1 cellular context compared by ENCODE assay signal in genomic region chr15:44711089-44711355, GRCh38.
TF ChIP-seq lines count a peak whose summit lies in the region.

Gene PATL2, minus strand, starts transcription at chr15:44711323. Its CDS starts 34,833 bp downstream, at chr15:44676490.

TF ChIP-seq in HepG2, 621 proteins besides CTCF, POLR2A, EP300 and RAD21 (continued from another document):
- TF ChIP-seq ZNF646 (CRISPR knock-in tag; IDR thresholded peaks at IDR 0.05) (no peak), MTERF4 (CRISPR knock-in tag; IDR thresholded peaks at IDR 0.05) (peak; percentile 2; the same call in 1 of the 2 replicates), DMAP1 (CRISPR knock-in tag; IDR thresholded peaks at IDR 0.05) (no peak; the same call in 1 of the 2 replicates), ATAD3A (CRISPR knock-in tag; IDR thresholded peaks at IDR 0.05) (no peak), MAFK (conservative IDR thresholded peaks at IDR 0.05 in 1 of 2, IDR thresholded peaks at IDR 0.05 in 1 of 2; ENCODE audit: low read length in 2 of 2) (no peak), DR1 (CRISPR knock-in tag; IDR thresholded peaks at IDR 0.05) (no peak), ZBTB10 (CRISPR knock-in tag; IDR thresholded peaks at IDR 0.05; ENCODE audit: borderline replicate concordance) (0 out of 2 replicates have a peak, but pooled peaks have one; percentile 14), ZNF275 (CRISPR knock-in tag; IDR thresholded peaks at IDR 0.05; ENCODE audit: borderline replicate concordance) (0 out of 2 replicates have a peak, but pooled peaks have one; percentile 15), ZMYM3 (CRISPR knock-in tag; IDR thresholded peaks at IDR 0.05) (no peak), GTF3A (CRISPR knock-in tag; conservative IDR thresholded peaks at IDR 0.05) (no peak), ZNF780A (CRISPR knock-in tag; IDR thresholded peaks at IDR 0.05) (no peak), ZNF317 (CRISPR knock-in tag; IDR thresholded peaks at IDR 0.05) (no peak), CBX5 (CRISPR knock-in tag; IDR thresholded peaks at IDR 0.05; ENCODE audit: borderline replicate concordance) (no peak), CREM (IDR thresholded peaks at IDR 0.05) (no peak), CREM (CRISPR knock-in tag; IDR thresholded peaks at IDR 0.05) (no peak), HOMEZ (CRISPR knock-in tag; IDR thresholded peaks at IDR 0.05; ENCODE audit: low read depth) (no peak), ZFY (CRISPR knock-in tag; IDR thresholded peaks at IDR 0.05) (no peak), SNAPC5 (CRISPR knock-in tag; IDR thresholded peaks at IDR 0.05; ENCODE audit: borderline replicate concordance) (no peak), KMT2A (CRISPR knock-in tag; IDR thresholded peaks at IDR 0.05) (no peak), UBTF (CRISPR knock-in tag; IDR thresholded peaks at IDR 0.05) (no peak), SPEN (CRISPR knock-in tag; IDR thresholded peaks at IDR 0.05; ENCODE audit: low read depth) (no peak)
